Comparison of ENCODE assay signal across 14 cellular contexts in genomic region chr10:34434119-34434594, GRCh38.
DNase-seq lines count a peak whose midpoint lies in the region; ATAC-seq and TF ChIP-seq lines count a peak whose summit lies in the region.
"Had no signal": no experiment of that assay in that cellular context is flagged by ENCODE, and none has a peak within 500 bp of the region (broad histone marks: within the 10 kb centered on the region; RNA-seq: fewer than 3 reads in every experiment).

No MANE protein-coding gene starts in this region.

- DNase-seq in LHCN-M2 (ENCODE audit: low read depth) (peak; percentile 81), cardiac fibroblast (ENCODE audit: low read depth in 2 of 2) (peak; percentile 68 to 84), left lung (no peak), RPMI8226 (no peak), transverse colon (no peak), H7 (no peak)
- DNase-seq: activated CD4-positive, CD25-positive, alpha-beta regulatory T cell; activated naive CD4-positive, alpha-beta T cell; AML-193; ovary; Peyer's patch; stimulated activated CD4-positive, alpha-beta T cell treated with anti-CD3 and anti-CD28 coated beads, Interleukin-4, amount 100 ng/mL, for 24 hours had no signal

- H3K4me1 ChIP-seq in ACC112 (ENCODE audit: control insufficient read depth, insufficient read depth, low read length, unreplicated experiment) (peaks cover 39% of the 10 kb centered on the region), left lung (peaks cover 0 to 4% of the 10 kb centered on the region in 2 donors), transverse colon (peaks cover 0 to 19% (median 4%) of the 10 kb centered on the region in 4 donors)
- H3K4me1 ChIP-seq: Peyer's patch had no signal

- no peak for TF ChIP-seq EP300 in transverse colon (IDR thresholded peaks at IDR 0.05; ENCODE audit: low read depth)

- in situ Hi-C loops in transverse colon (cut with MboI; ENCODE audit: low pct_ligation_motif_present in 1 of 4, low pct_unique_long_range_greater_than_20kb in 1 of 4, low sequenced_read_pairs in 3 of 4), result no loop called here

- no peak for TF ChIP-seq CTCF in cardiac fibroblast (IDR thresholded peaks at IDR 0.05; ENCODE audit: low read depth, low read length)
- TF ChIP-seq CTCF in left lung (IDR thresholded peaks at IDR 0.05), result no peak
- no peak for TF ChIP-seq CTCF in transverse colon (IDR thresholded peaks at IDR 0.05)

- H3K36me3 ChIP-seq in ACC112 (ENCODE audit: insufficient read depth, low read length) (no peaks in the 10 kb centered on the region), left lung (no peaks in the 10 kb centered on the region), transverse colon (no peaks in the 10 kb centered on the region), H7 (replicated peaks; ENCODE audit: control insufficient read depth, insufficient read depth, low read length) (no peaks in the 10 kb centered on the region)
- H3K36me3 ChIP-seq: ovary, Peyer's patch had no signal

- intact Hi-C loops in left lung (cut with DNase I), result no loop called here
- intact Hi-C loops in transverse colon (cut with DNase I; ENCODE audit: low total_unique reads), result no loop called here

- H3K4me3 ChIP-seq in ACC112 (ENCODE audit: low read depth, low read length) (peak overlapping the region; percentile 59), cardiac fibroblast (replicated peaks in 1 of 2; ENCODE audit: low read depth in 2 of 2, low read length in 2 of 2) (no peak overlapping the region), left lung (no peak overlapping the region), transverse colon (no peak overlapping the region), H7 (ENCODE audit: insufficient read depth, low read depth, low read length) (no peak overlapping the region)
- H3K4me3 ChIP-seq: ovary, Peyer's patch had no signal

- 61 to 64% methylated on average over 2 of the region's 2 CpGs for WGBS in transverse colon (ENCODE audit: low coverage in 1 of 2), 2 donors

- peak; percentile 43 for ATAC-seq in left lung
- ATAC-seq in HG03354 (IDR thresholded peaks at IDR 0.05; ENCODE audit: poor library complexity, severe bottlenecking, unreplicated experiment), result no peak

- TF ChIP-seq POLR2A in transverse colon (IDR thresholded peaks at IDR 0.05), result no peak

- no peak overlapping the region for H2AFZ ChIP-seq in ACC112 (ENCODE audit: low read length, unreplicated experiment)

- H3K79me2 ChIP-seq in ACC112 (ENCODE audit: control insufficient read depth, insufficient read depth, low read length, unreplicated experiment), result no peaks in the 10 kb centered on the region

- H3K27me3 ChIP-seq in ACC112 (ENCODE audit: insufficient read depth, low read length), result no peaks in the 10 kb centered on the region
- no peaks in the 10 kb centered on the region for H3K27me3 ChIP-seq in left lung
- no peaks in the 10 kb centered on the region for H3K27me3 ChIP-seq in transverse colon
- no peaks in the 10 kb centered on the region for H3K27me3 ChIP-seq in H7 (ENCODE audit: control insufficient read depth, insufficient read depth, low read length)
- H3K27me3 ChIP-seq: ovary, Peyer's patch had no signal

- H3K9me3 ChIP-seq in left lung, result no peaks in the 10 kb centered on the region
- H3K9me3 ChIP-seq in transverse colon, result no peaks in the 10 kb centered on the region
- H3K9me3 ChIP-seq: ovary, Peyer's patch had no signal

- H3K27ac ChIP-seq in ACC112 (ENCODE audit: low read depth, low read length) (peak overlapping the region; percentile 89), left lung (no peak overlapping the region), transverse colon (no peak overlapping the region)
- H3K27ac ChIP-seq: ovary, Peyer's patch had no signal

Comparison
In these comparisons a context has a peak if more than half of its experiments do, and no peak if none do; other contexts are left out.
1. DNase-seq: peak in LHCN-M2 (single experiment) and cardiac fibroblast (2 of 2); none in left lung (0 of 2), RPMI8226 (single experiment), transverse colon (single experiment) and H7 (single experiment).